ENCODE assay signal across 28 cellular contexts in the genomic region with DNA sequence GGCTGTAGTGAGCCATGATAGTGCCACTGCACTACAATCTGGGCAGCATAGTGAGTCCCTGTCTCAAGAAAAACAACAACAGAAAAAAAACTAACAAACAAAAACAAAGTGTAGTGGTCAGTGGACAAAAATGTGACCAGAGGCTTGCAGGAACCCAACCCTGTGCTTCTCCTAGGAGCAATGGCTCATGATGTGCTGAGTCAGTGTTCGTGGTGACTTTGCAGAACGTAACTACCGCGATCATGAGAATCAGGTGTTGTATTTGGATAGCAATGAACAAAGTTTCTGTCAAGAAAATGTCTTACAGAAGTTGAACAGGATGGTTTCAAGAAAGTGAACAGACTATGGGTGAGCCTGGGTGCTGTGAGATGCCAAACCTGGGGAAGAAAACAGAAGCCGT. TPM values are rescaled to one million over a fixed set of nuclear protein-coding genes. Genes with fewer than 3 reads are reported as not detected.
"Had no signal": no experiment of that assay in that cellular context is flagged by ENCODE, and none has a peak within 500 bp of the region (broad histone marks: within the 10 kb centered on the region; RNA-seq: fewer than 3 reads in every experiment).

No MANE protein-coding gene starts in this region.

- FAIRE-seq: kidney, urothelium cell line had no signal

- ATAC-seq: left colon; left lung; lower lobe of right lung; naive thymus-derived CD8-positive, alpha-beta T cell; sciatic nerve; stimulated activated naive B cell treated with anti-CD40 and anti-IgM and Interleukin-4, amounts not matched to agents 10 μg/mL and 1 μg/mL and 100 μg/mL, for 72 hours; stimulated activated naive CD8-positive, alpha-beta T cell treated with anti-CD3 and anti-CD28 coated beads, Interleukin-15, Interleukin-2, amounts not matched to agents 100 U/mL and 50 U/mL, for 24 hours; upper lobe of right lung had no signal

- DNase-seq: hippocampal formation; kidney; left colon; left lung; lower lobe of right lung; mammary epithelial cell; mesenchymal stem cell; naive thymus-derived CD8-positive, alpha-beta T cell; occipital lobe; ovary; stimulated activated CD4-positive, alpha-beta T cell treated with anti-CD3 and anti-CD28 coated beads, Interleukin-12 subunit alpha, Interleukin-12 subunit beta, amount 100 ng/mL, for 4 hours; stimulated activated CD4-positive, alpha-beta T cell treated with anti-CD3 and anti-CD28 coated beads, Interleukin-15, amount 100 ng/mL, for 24 hours; stimulated activated CD4-positive, alpha-beta T cell treated with anti-CD3 and anti-CD28 coated beads, Interleukin-4, amount 100 ng/mL, for 1 hour; stimulated activated naive B cell treated with anti-CD40 and anti-IgM and Interleukin-4, amounts not matched to agents 10 μg/mL and 1 μg/mL and 100 μg/mL, for 72 hours; stimulated activated naive CD8-positive, alpha-beta T cell treated with anti-CD3 and anti-CD28 coated beads, Interleukin-15, Interleukin-2, amounts not matched to agents 100 U/mL and 50 U/mL, for 24 hours; stomach; testis; thyroid gland; transverse colon; upper lobe of right lung had no signal

- H3K4me3 ChIP-seq: left lung, lower lobe of right lung, ovary, right atrium auricular region, skin epidermis, stomach, testis, thyroid gland, transverse colon, upper lobe of right lung had no signal

- H3K27ac ChIP-seq: left lung, lower lobe of right lung, neutrophil, ovary, right atrium auricular region, skin epidermis, stomach, testis, thyroid gland, transverse colon, upper lobe of right lung had no signal

- H3K9me3 Mint-ChIP-seq: naive thymus-derived CD8-positive, alpha-beta T cell; neural crest cell; stimulated activated naive B cell treated with anti-CD40 and anti-IgM and Interleukin-4, amounts not matched to agents 10 μg/mL and 1 μg/mL and 100 μg/mL, for 72 hours had no signal

- H3K4me3 Mint-ChIP-seq: naive thymus-derived CD8-positive, alpha-beta T cell; nephron; neural crest cell; stimulated activated naive B cell treated with anti-CD40 and anti-IgM and Interleukin-4, amounts not matched to agents 10 μg/mL and 1 μg/mL and 100 μg/mL, for 72 hours had no signal

- H3K36me3 ChIP-seq: left lung, lower lobe of right lung, neutrophil, ovary, right atrium auricular region, stomach, thyroid gland, transverse colon, upper lobe of right lung had no signal

- H3K36me3 Mint-ChIP-seq: naive thymus-derived CD8-positive, alpha-beta T cell; stimulated activated naive B cell treated with anti-CD40 and anti-IgM and Interleukin-4, amounts not matched to agents 10 μg/mL and 1 μg/mL and 100 μg/mL, for 72 hours had no signal

- H3K4me1 ChIP-seq: lower lobe of right lung, testis had no signal

- H3K27ac Mint-ChIP-seq: naive thymus-derived CD8-positive, alpha-beta T cell; nephron; progenitor cell of endocrine pancreas; stimulated activated naive B cell treated with anti-CD40 and anti-IgM and Interleukin-4, amounts not matched to agents 10 μg/mL and 1 μg/mL and 100 μg/mL, for 72 hours had no signal

- H3K27me3 ChIP-seq: ovary, right atrium auricular region, testis, thyroid gland had no signal

- H3K9me3 ChIP-seq: left lung, lower lobe of right lung, neutrophil, ovary, right atrium auricular region, stomach, testis, thyroid gland, transverse colon, upper lobe of right lung had no signal

RNA-seq across cellular contexts. Expression of a gene that starts 18.5 kb away (rescaled TPM):
- total RNA-seq: naive thymus-derived CD8-positive, alpha-beta T cell had no signal
- polyA plus RNA-seq: naive thymus-derived CD8-positive, alpha-beta T cell had no signal
